In genomic region chr16:13479549-13479948, GRCh38 we compare ENCODE assay signal across 34 cellular contexts.
"Had no signal": no experiment of that assay in that cellular context is flagged by ENCODE, and none has a peak within 500 bp of the region (broad histone marks: within the 10 kb centered on the region; RNA-seq: fewer than 3 reads in every experiment).

No MANE protein-coding gene starts in this region.

- H3K27ac ChIP-seq: adrenal gland, ascending aorta, body of pancreas, brain microvascular endothelial cell, breast epithelium, cardiac muscle cell had no signal

- DNase-seq: activated effector memory CD4-positive, alpha-beta T cell treated with anti-CD3 and anti-CD28 coated beads, Interleukin-2, amount 50 U/mL, for 16 hours; activated effector memory CD4-positive, alpha-beta T cell treated with Interleukin-2 at 50 U/mL for 16 hours; activated gamma-delta T cell; activated gamma-delta T cell treated with Interleukin-2 at 50 U/mL for 16 hours; activated naive CD4-positive, alpha-beta T cell; activated naive CD4-positive, alpha-beta T cell treated with anti-CD3 and anti-CD28 coated beads for 36 hours; activated naive CD4-positive, alpha-beta T cell treated with anti-CD3 and anti-CD28 coated beads, Interleukin-2, amount 10 ng/mL, durations not matched to agents 7 days and 5 days; activated naive CD4-positive, alpha-beta T cell treated with anti-CD3 and anti-CD28 coated beads, Interleukin-2, amount 50 U/mL, for 16 hours; activated naive CD4-positive, alpha-beta T cell treated with Interleukin-2 at 50 U/mL for 16 hours; activated naive CD8-positive, alpha-beta T cell treated with anti-CD3 and anti-CD28 coated beads for 36 hours; activated naive CD8-positive, alpha-beta T cell treated with anti-CD3 and anti-CD28 coated beads, Interleukin-2, amount 10 ng/mL, durations not matched to agents 7 days and 5 days; activated naive CD8-positive, alpha-beta T cell treated with anti-CD3 and anti-CD28 coated beads, Interleukin-2, amount 50 U/mL, for 24 hours; activated T-cell treated with anti-CD3 and anti-CD28 coated beads, Interleukin-2, amount 50 U/mL, for 1 hour; activated T-cell treated with anti-CD3 and anti-CD28 coated beads, Interleukin-2, amount 50 U/mL, for 24 hours; activated T-cell treated with anti-CD3 and anti-CD28 coated beads, Interleukin-2, amount 50 U/mL, for 4 hours; activated T-cell treated with anti-CD3 and anti-CD28 coated beads, Interleukin-2, amount 50 U/mL, for 48 hours; activated T-cell treated with anti-CD3 and anti-CD28 coated beads, Interleukin-2, amount 50 U/mL, for 72 hours; adrenal gland; amniotic stem cell; amygdala; anterior cingulate cortex; aorta; body of pancreas; brain microvascular endothelial cell; caudate nucleus; central memory CD4-positive, alpha-beta T cell; cerebellar nuclear complex had no signal

- H3K27me3 ChIP-seq: adrenal gland, ascending aorta, body of pancreas, brain microvascular endothelial cell, breast epithelium, cardiac muscle cell had no signal

- H3K4me3 ChIP-seq: adrenal gland, ascending aorta, body of pancreas, breast epithelium, cardiac muscle cell had no signal

- H3K9me3 ChIP-seq: adrenal gland, ascending aorta, body of pancreas, breast epithelium had no signal

- H3K36me3 ChIP-seq: adrenal gland, ascending aorta, brain microvascular endothelial cell, breast epithelium, cardiac muscle cell had no signal

- FAIRE-seq: astrocyte, bronchial epithelial cell had no signal

- H3K4me1 ChIP-seq: ascending aorta, body of pancreas, breast epithelium had no signal

- ATAC-seq: activated naive CD4-positive, alpha-beta T cell treated with anti-CD3 and anti-CD28 coated beads, Interleukin-2, amount 50 U/mL, for 72 hours; activated naive CD8-positive, alpha-beta T cell treated with anti-CD3 and anti-CD28 coated beads, Interleukin-2, amount 50 U/mL, for 24 hours; activated T-cell treated with anti-CD3 and anti-CD28 coated beads, Interleukin-2, amount 50 U/mL, for 4 hours; activated T-cell treated with anti-CD3 and anti-CD28 coated beads, Interleukin-2, amount 50 U/mL, for 72 hours; activated T-helper 17 cell treated with anti-CD3 and anti-CD28 coated beads, Interleukin-2, amount 50 U/mL, for 72 hours; body of pancreas had no signal
